In genomic region chrX:108701633-108702032, GRCh38 we compare ENCODE assay signal across 22 cellular contexts. TPM values are rescaled to one million over a fixed set of nuclear protein-coding genes. Genes with fewer than 3 reads are reported as not detected.
"Had no signal": no experiment of that assay in that cellular context is flagged by ENCODE, and none has a peak within 500 bp of the region (broad histone marks: within the 10 kb centered on the region; RNA-seq: fewer than 3 reads in every experiment).

No MANE protein-coding gene starts in this region.

- DNase-seq: activated CD4-positive, alpha-beta T cell treated with anti-CD3 and anti-CD28 coated beads for 4 hours; activated CD8-positive, alpha-beta memory T cell treated with anti-CD3 and anti-CD28 coated beads, Interleukin-2, amount 50 U/mL, for 4 hours; activated CD8-positive, alpha-beta T cell treated with anti-CD3 and anti-CD28 coated beads for 36 hours; activated gamma-delta T cell treated with Interleukin-2 at 50 U/mL for 16 hours; activated naive CD4-positive, alpha-beta T cell treated with anti-CD3 and anti-CD28 coated beads, Interleukin-2, amount 10 ng/mL, durations not matched to agents 7 days and 5 days; activated naive CD8-positive, alpha-beta T cell treated with anti-CD3 and anti-CD28 coated beads for 36 hours; activated T-cell treated with anti-CD3 and anti-CD28 coated beads, Interleukin-2, amount 50 U/mL, for 72 hours; anterior cingulate cortex; caudate nucleus; MM.1S; NCI-H1105 treated with DMSO at 0.1 percent for 48 hours; NCI-H1436 treated with DMSO at 0.1 percent for 48 hours; NCI-H187; NCI-H2081 treated with DMSO at 0.1 percent for 48 hours; NCI-H446 treated with DMSO at 0.1 percent for 48 hours; NCI-H526; NCI-H82; NK-92 treated with Interleukin-12 subunit alpha and Interleukin-12 subunit beta, amount 100 ng/mL, for 24 hours; PC-3; SHP77 treated with DMSO at 0.1 percent for 48 hours had no signal

- ATAC-seq: activated CD4-positive, CD25-positive, alpha-beta regulatory T cell treated with anti-CD3 and anti-CD28 coated beads, Interleukin-2, amount 50 U/mL, for 24 hours; activated CD8-positive, alpha-beta T cell treated with anti-CD3 and anti-CD28 coated beads for 36 hours; activated T-cell treated with anti-CD3 and anti-CD28 coated beads, Interleukin-2, amount 50 U/mL, for 72 hours; PC-3 had no signal

RNA-seq across cellular contexts. Expression of gene IRS4, which starts 34.7 kb away (rescaled TPM):
- total RNA-seq: activated CD8-positive, alpha-beta T cell treated with anti-CD3 and anti-CD28 coated beads for 36 hours; activated naive CD8-positive, alpha-beta T cell treated with anti-CD3 and anti-CD28 coated beads for 36 hours; activated T-cell treated with anti-CD3 and anti-CD28 coated beads, Interleukin-2, amount 50 U/mL, for 72 hours; activated T-helper 2 cell treated with anti-CD3 and anti-CD28 coated beads, Interferon-gamma antibody, Interleukin-2, Interleukin-4, amounts not matched to agents 10 μg/mL and 5 μg/mL and 100 μg/mL, durations not matched to agents 14 hours and 24 hours and 36 hours; PC-3 had no signal
